27 cellular contexts compared by ENCODE assay signal in genomic region chr1:188194916-188195315, GRCh38.
"Had no signal": no experiment of that assay in that cellular context is flagged by ENCODE, and none has a peak within 500 bp of the region (broad histone marks: within the 10 kb centered on the region; RNA-seq: fewer than 3 reads in every experiment).

No MANE protein-coding gene starts in this region.

- H3K4me3 ChIP-seq: colonic mucosa, gastrocnemius medialis, ovary, psoas muscle, sigmoid colon, stomach, thyroid gland had no signal

- H3K27me3 ChIP-seq: colonic mucosa, gastrocnemius medialis, ovary, sigmoid colon, stomach, thyroid gland had no signal

- H3K27me3 Mint-ChIP-seq: dendritic cell treated with granulocyte-macrophage colony-stimulating factor and Interleukin-4, amounts not matched to agents 40 ng/mL and 50 ng/mL, for 4 days; naive thymus-derived CD8-positive, alpha-beta T cell had no signal

- H3K4me1 ChIP-seq: colonic mucosa, gastrocnemius medialis, psoas muscle, sigmoid colon, stomach, thyroid gland had no signal

- H3K27ac ChIP-seq: colonic mucosa, epithelial cell of prostate, gastrocnemius medialis, ovary, psoas muscle, sigmoid colon, stomach, thyroid gland had no signal

- FAIRE-seq: keratinocyte, urothelium cell line had no signal

- H3K36me3 Mint-ChIP-seq: stimulated activated effector memory CD8-positive, alpha-beta T cell treated with anti-CD3 and anti-CD28 coated beads, Interleukin-12 subunit alpha, Interleukin-12 subunit beta, amount 100 ng/mL, for 72 hours had no signal

- ATAC-seq: esophagus mucosa; gastrocnemius medialis; left lobe of liver; naive thymus-derived CD8-positive, alpha-beta T cell; psoas muscle; right cardiac atrium; stimulated activated effector memory CD8-positive, alpha-beta T cell treated with anti-CD3 and anti-CD28 coated beads, Interleukin-12 subunit alpha, Interleukin-12 subunit beta, amount 100 ng/mL, for 72 hours had no signal

- DNase-seq: colonic mucosa; effector CD8-positive, alpha-beta T cell; endodermal cell; foreskin fibroblast; gastrocnemius medialis; head of caudate nucleus; naive thymus-derived CD8-positive, alpha-beta T cell; nephron progenitor cell; occipital lobe; ovary; posterior cingulate gyrus; psoas muscle; right cardiac atrium; sigmoid colon; stimulated activated CD4-positive, alpha-beta T cell treated with anti-CD3 and anti-CD28 coated beads, Interleukin-2, amount 100 ng/mL, for 24 hours; stimulated activated CD4-positive, alpha-beta T cell treated with anti-CD3 and anti-CD28 coated beads, Interleukin-4, amount 100 ng/mL, for 24 hours; stimulated activated naive CD4-positive, alpha-beta T cell treated with Interleukin-2 at 50 U/mL for 16 hours; stomach; thyroid gland; trophoblast cell had no signal

- H3K27ac Mint-ChIP-seq: dendritic cell treated with granulocyte-macrophage colony-stimulating factor and Interleukin-4, amounts not matched to agents 40 ng/mL and 50 ng/mL, for 4 days; endodermal cell; naive thymus-derived CD8-positive, alpha-beta T cell; nephron progenitor cell; stimulated activated effector memory CD8-positive, alpha-beta T cell treated with anti-CD3 and anti-CD28 coated beads, Interleukin-12 subunit alpha, Interleukin-12 subunit beta, amount 100 ng/mL, for 72 hours had no signal

- H3K4me1 Mint-ChIP-seq: naive thymus-derived CD8-positive, alpha-beta T cell; nephron progenitor cell; stimulated activated effector memory CD8-positive, alpha-beta T cell treated with anti-CD3 and anti-CD28 coated beads, Interleukin-12 subunit alpha, Interleukin-12 subunit beta, amount 100 ng/mL, for 72 hours had no signal

- H3K36me3 ChIP-seq: colonic mucosa, gastrocnemius medialis, ovary, sigmoid colon, stomach, thyroid gland had no signal

- H3K4me3 Mint-ChIP-seq: dendritic cell treated with granulocyte-macrophage colony-stimulating factor and Interleukin-4, amounts not matched to agents 40 ng/mL and 50 ng/mL, for 4 days; endodermal cell; naive thymus-derived CD8-positive, alpha-beta T cell; nephron progenitor cell; stimulated activated effector memory CD8-positive, alpha-beta T cell treated with anti-CD3 and anti-CD28 coated beads, Interleukin-12 subunit alpha, Interleukin-12 subunit beta, amount 100 ng/mL, for 72 hours had no signal

- H3K9me3 ChIP-seq: colonic mucosa, gastrocnemius medialis, ovary, psoas muscle, thyroid gland had no signal
